ENCODE assay signal across 9 cellular contexts in the genomic region with DNA sequence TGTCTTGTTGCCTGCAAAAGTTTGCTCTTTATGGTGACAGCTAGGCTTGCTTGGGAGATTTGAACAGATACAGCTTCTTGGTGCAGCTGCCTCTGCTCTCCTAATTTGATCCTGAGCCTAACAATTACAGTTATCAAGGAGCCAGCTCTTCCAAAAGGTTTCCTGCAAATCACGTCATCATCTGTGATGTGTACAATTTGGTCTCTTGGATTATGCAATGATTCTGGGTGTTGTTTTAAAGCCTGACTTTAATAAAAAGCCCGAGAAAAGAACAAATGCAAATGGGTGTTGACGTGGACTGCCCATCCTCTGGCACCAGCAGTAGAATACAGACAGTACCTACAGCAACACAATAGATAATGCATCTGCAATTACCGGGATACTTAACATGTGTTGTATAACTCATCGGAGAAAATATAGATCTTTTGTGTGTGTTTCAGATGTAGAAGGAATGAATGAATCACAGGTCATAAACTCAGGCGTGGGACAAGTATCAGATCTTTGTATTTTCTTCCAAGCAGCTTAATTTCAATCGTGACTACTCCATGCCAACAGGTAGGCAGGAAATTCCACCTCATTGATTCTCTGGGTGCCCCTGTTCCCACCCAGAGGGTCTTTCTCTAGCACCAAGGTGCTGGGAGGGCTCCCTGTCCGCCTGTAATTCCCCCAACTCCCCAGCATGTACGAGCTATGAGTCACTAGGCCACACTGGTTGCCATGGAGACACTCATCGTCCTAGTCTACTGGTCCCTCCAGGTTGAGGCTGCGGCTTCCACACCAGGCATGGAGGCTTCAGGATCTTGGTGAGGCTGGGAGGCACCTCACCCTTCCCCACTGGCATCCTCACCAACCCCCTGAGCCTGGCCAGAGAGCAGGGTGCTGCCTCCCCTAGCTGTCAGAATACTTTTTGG.
A peak's percentile ranks its signal among the peaks of the same experiment; 100 is the strongest.
DNase-seq lines count a peak whose midpoint lies in the region; FAIRE-seq and TF ChIP-seq lines count a peak whose summit lies in the region.
"Had no signal": no experiment of that assay in that cellular context is flagged by ENCODE, and none has a peak within 500 bp of the region (broad histone marks: within the 10 kb centered on the region; RNA-seq: fewer than 3 reads in every experiment).

No MANE protein-coding gene starts in this region.

- no peaks in the 10 kb centered on the region for H3K27me3 ChIP-seq in uterus
- no peaks in the 10 kb centered on the region for H3K27me3 ChIP-seq in small intestine (ENCODE audit: control insufficient read depth in 2 of 2, insufficient read depth in 2 of 2, low read length in 2 of 2)
- H3K27me3 ChIP-seq in prostate gland (replicated peaks; ENCODE audit: insufficient read depth): no peaks in the 10 kb centered on the region

- no peak for TF ChIP-seq POLR2A in uterus (IDR thresholded peaks at IDR 0.05)
- no peak for TF ChIP-seq POLR2A in prostate gland (IDR thresholded peaks at IDR 0.05)

- intact Hi-C loops in uterus (cut with DNase I; ENCODE audit: low total_unique reads): no loop called here
- intact Hi-C loops in prostate gland (cut with DNase I): no loop called here

- H3K4me1 ChIP-seq in uterus: no peaks in the 10 kb centered on the region
- no peaks in the 10 kb centered on the region for H3K4me1 ChIP-seq in small intestine (ENCODE audit: control insufficient read depth in 2 of 2, insufficient read depth in 1 of 2, low read depth in 1 of 2, low read length in 1 of 2)
- no peaks in the 10 kb centered on the region for H3K4me1 ChIP-seq in prostate gland (replicated peaks)

- no peaks in the 10 kb centered on the region for H3K36me3 ChIP-seq in uterus
- no peaks in the 10 kb centered on the region for H3K36me3 ChIP-seq in small intestine (ENCODE audit: control insufficient read depth in 2 of 2, insufficient read depth in 2 of 2, low read length in 2 of 2)
- H3K36me3 ChIP-seq in prostate gland: no peaks in the 10 kb centered on the region

- 60 to 70% (median 66%) methylated on average over 11 of the region's 11 CpGs for WGBS in small intestine, 3 donors
- 57% methylated on average over 11 of the region's 11 CpGs for WGBS in prostate gland

- TF ChIP-seq CTCF in uterus (IDR thresholded peaks at IDR 0.05) (peak in 1 of 4 experiments; percentile 18), prostate gland (IDR thresholded peaks at IDR 0.05) (no peak)

- DNase-seq in activated CD4-positive, alpha-beta T cell treated with anti-CD3 and anti-CD28 coated beads for 48 hours: peak; percentile 1
- DNase-seq in activated CD4-positive, alpha-beta T cell treated with anti-CD3 and anti-CD28 coated beads, Interleukin-2, amount 50 U/mL, for 1 hour: no peak
- DNase-seq in SK-N-DZ (ENCODE audit: low spot score) (peak; percentile 88), iPS-NIHi11 (ENCODE audit: low spot score) (peak; percentile 38), uterus (peak; percentile 69 to 72), small intestine (no peak), cerebellum (ENCODE audit: low spot score) (no peak), prostate gland (ENCODE audit: low spot score) (no peak)
- DNase-seq: DND-41 had no signal

- FAIRE-seq in small intestine (lab: Jason Lieb, UNC): no peak

- H3K27ac ChIP-seq in uterus: peak overlapping the region; percentile 48 to 69
- H3K27ac ChIP-seq in small intestine (ENCODE audit: low read depth in 1 of 2, low read length in 1 of 2): peak overlapping the region in 1 of 2 donors; percentile 43
- no peak overlapping the region for H3K27ac ChIP-seq in prostate gland

- no peak overlapping the region for H3K4me3 ChIP-seq in uterus
- no peak overlapping the region for H3K4me3 ChIP-seq in small intestine (ENCODE audit: low read depth in 1 of 2, low read length in 2 of 2)
- no peak overlapping the region for H3K4me3 ChIP-seq in prostate gland

- H3K9me3 ChIP-seq in uterus (no peaks in the 10 kb centered on the region), small intestine (ENCODE audit: control insufficient read depth, low read depth) (no peaks in the 10 kb centered on the region), prostate gland (no peaks in the 10 kb centered on the region)

Comparison
In these comparisons a context has a peak if more than half of its experiments do, and no peak if none do; other contexts are left out.
1. DNase-seq: peak in activated CD4-positive, alpha-beta T cell treated with anti-CD3 and anti-CD28 coated beads for 48 hours (single experiment), SK-N-DZ (single experiment), iPS-NIHi11 (single experiment) and uterus (2 of 2); none in activated CD4-positive, alpha-beta T cell treated with anti-CD3 and anti-CD28 coated beads, Interleukin-2, amount 50 U/mL, for 1 hour (single experiment), small intestine (single experiment), cerebellum (single experiment) and prostate gland (single experiment).
2. H3K27ac ChIP-seq: peak in uterus (2 of 2); none in prostate gland (0 of 2).